Comparison of ENCODE assay signal across 12 cellular contexts in the genomic region with DNA sequence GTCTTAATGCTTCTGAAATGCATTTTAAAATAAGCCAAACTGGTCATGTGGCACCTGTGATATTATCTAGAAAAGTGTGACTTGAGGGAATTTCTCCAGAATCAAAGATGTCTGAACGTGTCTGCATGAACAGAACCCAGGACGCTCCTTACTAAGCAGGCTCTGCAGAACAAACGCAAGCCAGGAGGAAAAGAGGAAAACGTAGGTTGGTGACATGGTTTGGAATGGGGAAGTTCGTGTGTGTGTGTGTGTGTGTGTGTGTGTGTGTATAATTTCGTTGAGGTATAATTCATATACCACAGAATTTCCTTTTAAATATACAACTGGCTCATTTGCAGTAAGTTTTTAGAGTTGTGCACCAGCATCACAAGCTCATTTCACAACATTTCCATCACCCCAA.
"Had no signal": no experiment of that assay in that cellular context is flagged by ENCODE, and none has a peak within 500 bp of the region (broad histone marks: within the 10 kb centered on the region; RNA-seq: fewer than 3 reads in every experiment).

No MANE protein-coding gene starts in this region.

- H3K36me3 ChIP-seq: cardiac muscle cell, right lobe of liver, upper lobe of left lung had no signal

- H3K27me3 ChIP-seq: cardiac muscle cell, right lobe of liver, upper lobe of left lung had no signal

- H3K4me3 Mint-ChIP-seq: activated CD4-positive, alpha-beta memory T cell treated with anti-CD3 and anti-CD28 coated beads, Interleukin-2, amount 10 ng/mL, durations not matched to agents 7 days and 5 days; activated naive CD4-positive, alpha-beta T cell treated with anti-CD3 and anti-CD28 coated beads, Interleukin-2, amount 10 ng/mL, durations not matched to agents 7 days and 5 days; activated T-cell treated with anti-CD3 and anti-CD28 coated beads, Interleukin-2, amount 50 U/mL, for 24 hours; nephron progenitor cell had no signal

- H3K4me3 ChIP-seq: cardiac muscle cell, right lobe of liver had no signal

- H3K9me3 ChIP-seq: right lobe of liver, upper lobe of left lung had no signal

- H3K36me3 Mint-ChIP-seq: activated naive CD4-positive, alpha-beta T cell treated with anti-CD3 and anti-CD28 coated beads, Interleukin-2, amount 10 ng/mL, durations not matched to agents 7 days and 5 days had no signal

- ATAC-seq: stimulated activated naive CD8-positive, alpha-beta T cell treated with anti-CD3 and anti-CD28 coated beads, Interleukin-15, Interleukin-2, amounts not matched to agents 100 U/mL and 50 U/mL, for 24 hours had no signal

- H3K4me1 Mint-ChIP-seq: activated CD4-positive, alpha-beta memory T cell treated with anti-CD3 and anti-CD28 coated beads, Interleukin-2, amount 10 ng/mL, durations not matched to agents 7 days and 5 days; activated naive CD4-positive, alpha-beta T cell treated with anti-CD3 and anti-CD28 coated beads, Interleukin-2, amount 10 ng/mL, durations not matched to agents 7 days and 5 days; nephron progenitor cell had no signal

- H3K9me3 Mint-ChIP-seq: activated CD4-positive, alpha-beta memory T cell treated with anti-CD3 and anti-CD28 coated beads, Interleukin-2, amount 10 ng/mL, durations not matched to agents 7 days and 5 days; activated naive CD4-positive, alpha-beta T cell treated with anti-CD3 and anti-CD28 coated beads, Interleukin-2, amount 10 ng/mL, durations not matched to agents 7 days and 5 days; activated T-cell treated with anti-CD3 and anti-CD28 coated beads, Interleukin-2, amount 50 U/mL, for 24 hours had no signal

- H3K27ac ChIP-seq: cardiac muscle cell, right lobe of liver, VCaP had no signal

- FAIRE-seq: astrocyte had no signal

- H3K4me1 ChIP-seq: right lobe of liver, upper lobe of left lung had no signal

- DNase-seq: activated CD4-positive, alpha-beta memory T cell treated with anti-CD3 and anti-CD28 coated beads, Interleukin-2, amount 10 ng/mL, durations not matched to agents 7 days and 5 days; activated naive CD4-positive, alpha-beta T cell treated with anti-CD3 and anti-CD28 coated beads, Interleukin-2, amount 10 ng/mL, durations not matched to agents 7 days and 5 days; activated T-cell treated with anti-CD3 and anti-CD28 coated beads, Interleukin-2, amount 50 U/mL, for 24 hours; glutamatergic neuron; kidney glomerular epithelial cell; nephron progenitor cell; right lobe of liver; stimulated activated naive CD8-positive, alpha-beta T cell treated with anti-CD3 and anti-CD28 coated beads, Interleukin-15, Interleukin-2, amounts not matched to agents 100 U/mL and 50 U/mL, for 24 hours; upper lobe of left lung had no signal

- H3K27ac Mint-ChIP-seq: activated CD4-positive, alpha-beta memory T cell treated with anti-CD3 and anti-CD28 coated beads, Interleukin-2, amount 10 ng/mL, durations not matched to agents 7 days and 5 days; activated naive CD4-positive, alpha-beta T cell treated with anti-CD3 and anti-CD28 coated beads, Interleukin-2, amount 10 ng/mL, durations not matched to agents 7 days and 5 days; activated T-cell treated with anti-CD3 and anti-CD28 coated beads, Interleukin-2, amount 50 U/mL, for 24 hours; nephron progenitor cell had no signal

- H3K27me3 Mint-ChIP-seq: activated CD4-positive, alpha-beta memory T cell treated with anti-CD3 and anti-CD28 coated beads, Interleukin-2, amount 10 ng/mL, durations not matched to agents 7 days and 5 days had no signal
